11 cellular contexts compared by ENCODE assay signal in genomic region chr13:31824705-31825512, GRCh38.
DNase-seq lines count a peak whose midpoint lies in the region; TF ChIP-seq lines count a peak whose summit lies in the region.
"Had no signal": no experiment of that assay in that cellular context is flagged by ENCODE, and none has a peak within 500 bp of the region (broad histone marks: within the 10 kb centered on the region; RNA-seq: fewer than 3 reads in every experiment).

No MANE protein-coding gene starts in this region.

- H3K9me3 Mint-ChIP-seq in progenitor cell of endocrine pancreas (ENCODE audit: low read depth) = no peaks in the 10 kb centered on the region
- no peaks in the 10 kb centered on the region for H3K9me3 Mint-ChIP-seq in mesothelial cell of epicardium
- H3K9me3 Mint-ChIP-seq: nephron; T-helper 1 cell treated with Interleukin-12 subunit alpha and Interleukin-12 subunit beta and Interleukin-4 antibody, amounts not matched to agents 30 μg/mL and 1 μg/mL, for 36 hours had no signal

- H3K4me3 ChIP-seq in choroid plexus epithelial cell (ENCODE audit: low read depth, low read length) = no peak overlapping the region
- H3K4me3 ChIP-seq: stomach had no signal

- DNase-seq in NCI-H146 (lab: John Stamatoyannopoulos, UW) (peak; percentile 35), choroid plexus epithelial cell (ENCODE audit: low read depth) (peak; percentile 69), progenitor cell of endocrine pancreas (ENCODE audit: low spot score, unreplicated experiment) (no peak), SHP77 treated with DMSO at 0.1 percent for 48 hours (lab: John Stamatoyannopoulos, UW) (no peak), posterior cingulate gyrus (no peak), mesothelial cell of epicardium (ENCODE audit: low spot score in 2 of 2, unreplicated experiment in 2 of 2) (no peak)
- DNase-seq: stomach had no signal

- H3K36me3 Mint-ChIP-seq in progenitor cell of endocrine pancreas (ENCODE audit: insufficient read depth) (no peaks in the 10 kb centered on the region), mesothelial cell of epicardium (no peaks in the 10 kb centered on the region)

- H3K27me3 Mint-ChIP-seq in progenitor cell of endocrine pancreas (no peaks in the 10 kb centered on the region), mesothelial cell of epicardium (ENCODE audit: low read depth) (no peaks in the 10 kb centered on the region)

- intact Hi-C loops in posterior cingulate gyrus (cut with DNase I) = no loop called here

- H3K4me3 Mint-ChIP-seq in progenitor cell of endocrine pancreas (ENCODE audit: low read depth) (no peak overlapping the region), mesothelial cell of epicardium (no peak overlapping the region)
- H3K4me3 Mint-ChIP-seq: central memory CD8-positive, alpha-beta T cell; nephron; T-helper 1 cell treated with Interleukin-12 subunit alpha and Interleukin-12 subunit beta and Interleukin-4 antibody, amounts not matched to agents 30 μg/mL and 1 μg/mL, for 36 hours had no signal

- H3K4me1 Mint-ChIP-seq in progenitor cell of endocrine pancreas (ENCODE audit: low read depth) (peaks cover 5% of the 10 kb centered on the region), mesothelial cell of epicardium (peaks cover 20% of the 10 kb centered on the region)
- H3K4me1 Mint-ChIP-seq: central memory CD8-positive, alpha-beta T cell had no signal

- TF ChIP-seq CTCF in GM12874 (IDR thresholded peaks at IDR 0.05; ENCODE audit: insufficient read depth, low read depth, low read length) (peak; percentile 34; the same call in 1 of the 2 replicates), choroid plexus epithelial cell (conservative IDR thresholded peaks at IDR 0.05; ENCODE audit: low read depth, low read length) (peak; percentile 45), progenitor cell of endocrine pancreas (IDR thresholded peaks at IDR 0.05; ENCODE audit: unreplicated experiment) (peak; percentile 15), mesothelial cell of epicardium (IDR thresholded peaks at IDR 0.05; ENCODE audit: unreplicated experiment) (no peak)

- H3K27ac Mint-ChIP-seq in progenitor cell of endocrine pancreas (no peak overlapping the region), mesothelial cell of epicardium (no peak overlapping the region)
- H3K27ac Mint-ChIP-seq: nephron; T-helper 1 cell treated with Interleukin-12 subunit alpha and Interleukin-12 subunit beta and Interleukin-4 antibody, amounts not matched to agents 30 μg/mL and 1 μg/mL, for 36 hours had no signal

Comparison
In these comparisons a context has a peak if more than half of its experiments do, and no peak if none do; other contexts are left out.
1. DNase-seq: peak in NCI-H146 (single experiment) and choroid plexus epithelial cell (single experiment); none in progenitor cell of endocrine pancreas (single experiment), SHP77 treated with DMSO at 0.1 percent for 48 hours (single experiment), posterior cingulate gyrus (0 of 10) and mesothelial cell of epicardium (0 of 2).